ENCODE assay signal across 16 cellular contexts in the genomic region with DNA sequence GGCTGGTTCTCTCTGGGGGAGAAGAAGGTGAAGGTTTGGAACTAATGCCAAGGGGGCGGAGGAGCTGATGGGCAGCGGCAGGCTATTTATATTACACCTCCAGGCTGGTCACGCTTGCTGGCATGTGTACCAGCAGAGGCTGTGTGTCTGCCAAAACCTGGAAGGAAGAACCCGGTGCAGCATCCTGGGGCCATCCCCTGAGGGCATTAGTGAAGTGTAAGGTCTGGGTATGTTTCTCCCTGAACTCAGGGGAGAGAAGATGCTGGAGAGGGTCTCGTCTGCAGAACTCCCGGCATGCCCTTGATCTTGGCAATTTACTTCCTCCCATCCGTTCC. TPM values are rescaled to one million over a fixed set of nuclear protein-coding genes. Genes with fewer than 3 reads are reported as not detected.
"Had no signal": no experiment of that assay in that cellular context is flagged by ENCODE, and none has a peak within 500 bp of the region (broad histone marks: within the 10 kb centered on the region; RNA-seq: fewer than 3 reads in every experiment).

No MANE protein-coding gene starts in this region.

- H3K4me3 ChIP-seq: mucosa of descending colon, sigmoid colon had no signal

- DNase-seq: activated CD4-positive, alpha-beta T cell treated with anti-CD3 and anti-CD28 coated beads, Interleukin-2, amount 50 U/mL, for 4 hours; activated CD4-positive, CD25-positive, alpha-beta regulatory T cell treated with anti-CD3 and anti-CD28 coated beads, Interleukin-2, amount 50 U/mL, for 72 hours; activated T-cell treated with anti-CD3 and anti-CD28 coated beads, Interleukin-2, amount 50 U/mL, for 1 hour; amygdala; brain microvascular endothelial cell; immature natural killer cell; mucosa of descending colon; naive thymus-derived CD8-positive, alpha-beta T cell; sigmoid colon; stimulated activated CD4-positive, alpha-beta T cell treated with anti-CD3 and anti-CD28 coated beads, Interleukin-12 subunit alpha, Interleukin-12 subunit beta, amount 100 ng/mL, for 4 hours; stimulated activated naive CD4-positive, alpha-beta T cell had no signal

- H3K36me3 ChIP-seq: brain microvascular endothelial cell, sigmoid colon had no signal

- H3K9me3 ChIP-seq: mucosa of descending colon, sigmoid colon had no signal

- H3K4me3 Mint-ChIP-seq: activated naive CD4-positive, alpha-beta T cell treated with anti-CD3 and anti-CD28 coated beads, Interleukin-2, amount 50 U/mL, for 24 hours; immature natural killer cell; naive thymus-derived CD8-positive, alpha-beta T cell; T-helper 2 cell treated with Interferon-gamma antibody and Interleukin-4, amounts not matched to agents 5 μg/mL and 100 μg/mL, for 36 hours; type B pancreatic cell had no signal

- ATAC-seq: esophagus mucosa; mucosa of descending colon; naive thymus-derived CD8-positive, alpha-beta T cell had no signal

- H3K27ac ChIP-seq: brain microvascular endothelial cell, sigmoid colon had no signal

- H3K27ac Mint-ChIP-seq: activated naive CD4-positive, alpha-beta T cell treated with anti-CD3 and anti-CD28 coated beads, Interleukin-2, amount 50 U/mL, for 24 hours; immature natural killer cell; naive thymus-derived CD8-positive, alpha-beta T cell; progenitor cell of endocrine pancreas; T-helper 2 cell treated with Interferon-gamma antibody and Interleukin-4, amounts not matched to agents 5 μg/mL and 100 μg/mL, for 36 hours; type B pancreatic cell had no signal

- H3K36me3 Mint-ChIP-seq: type B pancreatic cell had no signal

- H3K9me3 Mint-ChIP-seq: activated naive CD4-positive, alpha-beta T cell treated with anti-CD3 and anti-CD28 coated beads, Interleukin-2, amount 50 U/mL, for 24 hours; T-helper 2 cell treated with Interferon-gamma antibody and Interleukin-4, amounts not matched to agents 5 μg/mL and 100 μg/mL, for 36 hours; type B pancreatic cell had no signal

RNA-seq across cellular contexts. Expression of a gene that starts 5.3 kb away (rescaled TPM):
- total RNA-seq: esophagus mucosa had no signal
